Comparison of ENCODE assay signal across 8 cellular contexts in genomic region chr7:38344646-38345200, GRCh38.
DNase-seq lines count a peak whose midpoint lies in the region; ATAC-seq and TF ChIP-seq lines count a peak whose summit lies in the region.
"Not testable (repeated sequence)": the region's sequence is repeated elsewhere in the genome, so short reads cannot be mapped to it uniquely, and the experiment has no call there.

No MANE protein-coding gene starts in this region.

- CTCF ChIA-PET in CD4-positive, alpha-beta T cell (lab: Charles Lee), result interaction anchor here (0.7 to 5.8 kb wide), 10 partner anchors 9 to 129 kb away, joined by 3 to 40 read pairs (median 9); no protein-coding TSS in a partner anchor
- CTCF ChIA-PET in activated naive CD4-positive, alpha-beta T cell treated with anti-CD3 and anti-CD28 coated beads, Interleukin-2, amount 10 ng/mL, durations not matched to agents 7 days and 5 days (lab: Charles Lee), result interaction anchor here (1.1 to 3.4 kb wide), 12 partner anchors 7 to 236 kb away, joined by 3 to 49 read pairs (median 8); no protein-coding TSS in a partner anchor

- H3K27ac Mint-ChIP-seq in CD4-positive, alpha-beta T cell, result peak overlapping the region; percentile 78
- peak overlapping the region; percentile 83 for H3K27ac Mint-ChIP-seq in activated naive CD4-positive, alpha-beta T cell treated with anti-CD3 and anti-CD28 coated beads, Interleukin-2, amount 10 ng/mL, durations not matched to agents 7 days and 5 days
- peak overlapping the region in 4 of 6 donors; percentile 55 to 84 (median 76) for H3K27ac Mint-ChIP-seq in naive B cell

- intact Hi-C loops in CD4-positive, alpha-beta T cell (cut with DNase I, micrococcal nuclease), result not testable (repeated sequence)

- not testable (repeated sequence) for H3K27me3 ChIP-seq in CD4-positive, alpha-beta T cell (ENCODE audit: control insufficient read depth, insufficient read depth, low read length)

- H3K27ac ChIP-seq in CD4-positive, alpha-beta T cell (ENCODE audit: low read depth, low read length), result peak overlapping the region; percentile 13
- peak overlapping the region; percentile 50 for H3K27ac ChIP-seq in VCaP

- POLR2A ChIA-PET in CD4-positive, alpha-beta T cell (lab: Charles Lee), result interaction anchor here (0.7 to 1.9 kb wide), 5 partner anchors 9 to 25 kb away, joined by 3 to 8 read pairs (median 3); no protein-coding TSS in a partner anchor

- H3K9me3 ChIP-seq in CD4-positive, alpha-beta T cell (ENCODE audit: control insufficient read depth, low read length), result not testable (repeated sequence)

- not testable (repeated sequence) for H3K36me3 Mint-ChIP-seq in CD4-positive, alpha-beta T cell (ENCODE audit: low read depth); activated naive CD4-positive, alpha-beta T cell treated with anti-CD3 and anti-CD28 coated beads, Interleukin-2, amount 10 ng/mL, durations not matched to agents 7 days and 5 days; naive B cell

- H3K4me3 Mint-ChIP-seq in CD4-positive, alpha-beta T cell, result peak overlapping the region; percentile 67
- not testable (repeated sequence) for H3K4me3 Mint-ChIP-seq in activated naive CD4-positive, alpha-beta T cell treated with anti-CD3 and anti-CD28 coated beads, Interleukin-2, amount 10 ng/mL, durations not matched to agents 7 days and 5 days; naive B cell

- ATAC-seq in CD4-positive, alpha-beta T cell (ENCODE audit: poor library complexity), result peak; percentile 59
- ATAC-seq in GM19023 (IDR thresholded peaks at IDR 0.05; ENCODE audit: unreplicated experiment), result peak; percentile 49
- peak; percentile 37 for ATAC-seq in GM21786 (IDR thresholded peaks at IDR 0.05; ENCODE audit: unreplicated experiment)
- ATAC-seq in HG03159 (IDR thresholded peaks at IDR 0.05; ENCODE audit: unreplicated experiment), result peak; percentile 55
- ATAC-seq in naive B cell (ENCODE audit: low read depth in 2 of 2), result peak; percentile 41 to 61

- peaks cover 78% of the 10 kb centered on the region for H3K4me1 Mint-ChIP-seq in CD4-positive, alpha-beta T cell (ENCODE audit: low read depth)
- H3K4me1 Mint-ChIP-seq in activated naive CD4-positive, alpha-beta T cell treated with anti-CD3 and anti-CD28 coated beads, Interleukin-2, amount 10 ng/mL, durations not matched to agents 7 days and 5 days, result peaks cover 58% of the 10 kb centered on the region
- H3K4me1 Mint-ChIP-seq in naive B cell, result peaks cover 22 to 47% (median 35%) of the 10 kb centered on the region in 3 donors

- not testable (repeated sequence) for H3K27me3 Mint-ChIP-seq in CD4-positive, alpha-beta T cell; activated naive CD4-positive, alpha-beta T cell treated with anti-CD3 and anti-CD28 coated beads, Interleukin-2, amount 10 ng/mL, durations not matched to agents 7 days and 5 days; naive B cell

- TF ChIP-seq CTCF in CD4-positive, alpha-beta T cell (IDR thresholded peaks at IDR 0.05); VCaP (conservative IDR thresholded peaks at IDR 0.05): not testable (repeated sequence)

- not testable (repeated sequence) for H3K9me3 Mint-ChIP-seq in CD4-positive, alpha-beta T cell; activated naive CD4-positive, alpha-beta T cell treated with anti-CD3 and anti-CD28 coated beads, Interleukin-2, amount 10 ng/mL, durations not matched to agents 7 days and 5 days; naive B cell

- peak in 2 of 10 experiments; percentile 23 to 38 for DNase-seq in CD4-positive, alpha-beta T cell
- DNase-seq in NAMALWA (ENCODE audit: low spot score), result peak; percentile 57
- DNase-seq in activated naive CD4-positive, alpha-beta T cell treated with anti-CD3 and anti-CD28 coated beads, Interleukin-2, amount 10 ng/mL, durations not matched to agents 7 days and 5 days; naive B cell: not testable (repeated sequence)
